In genomic region chr5:170126626-170127025, GRCh38 we compare ENCODE assay signal across 9 cellular contexts. TPM values are rescaled to one million over a fixed set of nuclear protein-coding genes. Genes with fewer than 3 reads are reported as not detected.
"Had no signal": no experiment of that assay in that cellular context is flagged by ENCODE, and none has a peak within 500 bp of the region (broad histone marks: within the 10 kb centered on the region; RNA-seq: fewer than 3 reads in every experiment).

No MANE protein-coding gene starts in this region.

- H3K9ac ChIP-seq: GM23248 had no signal

- H3K4me1 ChIP-seq: HAP-1 had no signal

- H3K9me3 ChIP-seq: HAP-1 had no signal

- H3K36me3 ChIP-seq: HAP-1 had no signal

- H2AFZ ChIP-seq: GM23248 had no signal

- H3K4me3 ChIP-seq: GM23248, HAP-1, K562 had no signal

- H3K27ac ChIP-seq: GM23248 had no signal

- DNase-seq: GM23248, GOT3, H7, HFFc6, IMR-90 had no signal

RNA-seq across cellular contexts. Expression of gene FOXI1, which starts 20.9 kb away (rescaled TPM):
- total RNA-seq: GM23248, H4, HFFc6, HT-29, IMR-90, K562 had no signal
